32 cellular contexts compared by ENCODE assay signal in genomic region chr6:6166064-6166463, GRCh38.
"Had no signal": no experiment of that assay in that cellular context is flagged by ENCODE, and none has a peak within 500 bp of the region (broad histone marks: within the 10 kb centered on the region; RNA-seq: fewer than 3 reads in every experiment).

No MANE protein-coding gene starts in this region.

- H3K9me3 ChIP-seq: MG63, SJSA1, SK-N-SH had no signal

- ATAC-seq: Panc1, Right ventricle myocardium inferior had no signal

- H3K4me1 ChIP-seq: SJSA1 had no signal

- H3K4me3 ChIP-seq: MG63, PC-9, SJSA1 had no signal

- H3K4me2 ChIP-seq: PC-9, SK-N-SH had no signal

- H3K27ac ChIP-seq: PC-9, RWPE1, SJSA1 had no signal

- H3K27me3 ChIP-seq: MG63, SJSA1 had no signal

- DNase-seq: Karpas-422, MG63, NCI-H1048, NCI-H1092 treated with DMSO at 0.1 percent for 48 hours, NCI-H1105 treated with DMSO at 0.1 percent for 48 hours, NCI-H1417, NCI-H1436, NCI-H146, NCI-H1694, NCI-H187, NCI-H1930, NCI-H2029 treated with DMSO at 0.1 percent for 48 hours, NCI-H2081 treated with DMSO at 0.1 percent for 48 hours, NCI-H2107, NCI-H2171, NCI-H226, NCI-H446 treated with DMSO at 0.1 percent for 48 hours, NCI-H510A, NCI-H524, NCI-H526, NCI-H69, NCI-H748 treated with DMSO at 0.1 percent for 48 hours, NCI-H82, PC-9, SHP77 treated with DMSO at 0.1 percent for 48 hours, SK-N-SH, SW 1271, T-helper 1 cell had no signal

- H2AFZ ChIP-seq: PC-9 had no signal

- H3K36me3 ChIP-seq: MG63, SJSA1 had no signal

- H3K9ac ChIP-seq: SK-N-SH had no signal
